In genomic region chr4:118351851-118352827, GRCh38 we compare ENCODE assay signal across 2 cellular contexts.
A peak's percentile ranks its signal among the peaks of the same experiment; 100 is the strongest.
TF ChIP-seq lines count a peak whose summit lies in the region.

No MANE protein-coding gene starts in this region.

TF ChIP-seq in SK-N-SH, 30 proteins besides CTCF, POLR2A, EP300 and RAD21:
- TF ChIP-seq, protein P1, sequence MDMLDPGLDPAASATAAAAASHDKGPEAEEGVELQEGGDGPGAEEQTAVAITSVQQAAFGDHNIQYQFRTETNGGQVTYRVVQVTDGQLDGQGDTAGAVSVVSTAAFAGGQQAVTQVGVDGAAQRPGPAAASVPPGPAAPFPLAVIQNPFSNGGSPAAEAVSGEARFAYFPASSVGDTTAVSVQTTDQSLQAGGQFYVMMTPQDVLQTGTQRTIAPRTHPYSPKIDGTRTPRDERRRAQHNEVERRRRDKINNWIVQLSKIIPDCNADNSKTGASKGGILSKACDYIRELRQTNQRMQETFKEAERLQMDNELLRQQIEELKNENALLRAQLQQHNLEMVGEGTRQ (IDR thresholded peaks at IDR 0.05; ENCODE audit: borderline replicate concordance, low read depth, low read length) = no peak
- TF ChIP-seq MAX (IDR thresholded peaks at IDR 0.05; ENCODE audit: low read depth) = 0 out of 2 replicates have a peak, but pooled peaks have one; percentile 24
- 0 out of 2 replicates have a peak, but pooled peaks have one; percentile 2 for TF ChIP-seq SIN3A (IDR thresholded peaks at IDR 0.05; ENCODE audit: borderline replicate concordance, low read depth, low read length)
- TF ChIP-seq MXI1 (IDR thresholded peaks at IDR 0.05; ENCODE audit: low read depth, low read length) = peak; percentile 65
TF ChIP-seq in SK-N-SH: peak in this region for 3.

TF ChIP-seq in endothelial cell of umbilical vein, 7 proteins besides CTCF, POLR2A, EP300 and RAD21:
- peak; percentile 94 for TF ChIP-seq EZH2 (IDR thresholded peaks at IDR 0.05; ENCODE audit: borderline replicate concordance, low read depth, low read length, severe bottlenecking)
- no peak for TF ChIP-seq POLR2AphosphoS5 (IDR thresholded peaks at IDR 0.05; ENCODE audit: insufficient read depth, low read depth, low read length)
- no peak for TF ChIP-seq GATA2 (IDR thresholded peaks at IDR 0.05; ENCODE audit: insufficient read depth, insufficient read length, low read depth, low read length)
- TF ChIP-seq MYC (IDR thresholded peaks at IDR 0.05; ENCODE audit: low read depth, low read length) = no peak
- TF ChIP-seq FOS (IDR thresholded peaks at IDR 0.05; ENCODE audit: borderline replicate concordance, insufficient read depth, low read length) = no peak
TF ChIP-seq in endothelial cell of umbilical vein: peak in this region for 1.
